In the genomic region with DNA sequence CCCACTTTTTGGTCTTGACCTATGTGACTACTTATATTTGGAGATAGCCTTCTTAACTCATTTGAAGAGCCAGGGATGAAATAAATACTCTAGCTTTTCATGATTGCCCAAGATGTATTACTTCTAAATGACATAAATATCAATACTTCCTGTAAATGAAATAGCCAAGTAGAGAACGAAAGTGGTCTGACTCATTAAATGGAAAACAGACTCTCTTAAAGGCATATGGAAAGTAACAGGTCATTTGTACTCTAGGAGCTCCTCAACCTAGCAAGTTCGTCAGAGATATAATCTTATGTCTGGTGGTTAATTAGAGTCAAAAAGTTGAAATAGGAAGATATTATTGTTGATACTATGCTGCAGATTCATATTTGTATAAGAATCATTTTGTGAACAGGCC, we compare ENCODE assay signal across 14 cellular contexts.
A peak's percentile ranks its signal among the peaks of the same experiment; 100 is the strongest.
DNase-seq lines count a peak whose midpoint lies in the region; ATAC-seq and TF ChIP-seq lines count a peak whose summit lies in the region.
"Had no signal": no experiment of that assay in that cellular context is flagged by ENCODE, and none has a peak within 500 bp of the region (broad histone marks: within the 10 kb centered on the region; RNA-seq: fewer than 3 reads in every experiment).

No MANE protein-coding gene starts in this region.

- H2AFZ ChIP-seq in ACC112 (ENCODE audit: low read length, unreplicated experiment) (peak overlapping the region; percentile 92), smooth muscle cell (ENCODE audit: low read depth) (no peak overlapping the region)

- no peaks in the 10 kb centered on the region for H3K27me3 ChIP-seq in ACC112 (ENCODE audit: insufficient read depth, low read length)
- no peaks in the 10 kb centered on the region for H3K27me3 ChIP-seq in smooth muscle cell (ENCODE audit: low read depth)

- H3K4me1 ChIP-seq in ACC112 (ENCODE audit: control insufficient read depth, insufficient read depth, low read length, unreplicated experiment): peaks cover 6% of the 10 kb centered on the region
- no peaks in the 10 kb centered on the region for H3K4me1 ChIP-seq in smooth muscle cell (ENCODE audit: low read depth)

- H3K79me2 ChIP-seq in ACC112 (ENCODE audit: control insufficient read depth, insufficient read depth, low read length, unreplicated experiment): no peaks in the 10 kb centered on the region
- H3K79me2 ChIP-seq in smooth muscle cell (ENCODE audit: low read depth): no peaks in the 10 kb centered on the region

- H3K4me3 ChIP-seq in ACC112 (ENCODE audit: low read depth, low read length) (peak overlapping the region; percentile 48; the same call in 1 of the 2 replicates), epithelial cell of esophagus (ENCODE audit: low read length) (no peak overlapping the region), smooth muscle cell (no peak overlapping the region)

- H3K36me3 ChIP-seq in ACC112 (ENCODE audit: insufficient read depth, low read length) (no peaks in the 10 kb centered on the region), smooth muscle cell (ENCODE audit: low read depth) (no peaks in the 10 kb centered on the region)

- H3K4me2 ChIP-seq in smooth muscle cell: no peak overlapping the region

- WGBS in smooth muscle cell (ENCODE audit: low lambda C conversion rate): 54% methylated on average over 2 of the region's 2 CpGs

- DNase-seq in OCI-M1 (lab: John Stamatoyannopoulos, UW) (peak; percentile 14), epithelial cell of esophagus (ENCODE audit: low read depth) (peak; percentile 16), hepatic stellate cell (ENCODE audit: low spot score) (peak; percentile 3), pons (ENCODE audit: low spot score) (no peak), smooth muscle cell (lab: John Stamatoyannopoulos, UW; ENCODE audit: unreplicated experiment) (no peak), NCI-H748 treated with DMSO at 0.1 percent for 48 hours (lab: John Stamatoyannopoulos, UW) (no peak)
- DNase-seq: AML-193, DMS53, HCEC 1CT, NCI-H2081, NCI-H526 had no signal

- ATAC-seq in HG03280 (IDR thresholded peaks at IDR 0.05; ENCODE audit: unreplicated experiment): no peak
- ATAC-seq: Right ventricle myocardium inferior had no signal

- no peak for TF ChIP-seq CTCF in epithelial cell of esophagus (IDR thresholded peaks at IDR 0.05; ENCODE audit: insufficient read depth, low read depth, low read length, missing control alignments)
- no peak for TF ChIP-seq CTCF in smooth muscle cell (IDR thresholded peaks at IDR 0.05; ENCODE audit: borderline replicate concordance, insufficient read depth, poor library complexity, severe bottlenecking)

- no peak overlapping the region for H3K9ac ChIP-seq in smooth muscle cell (ENCODE audit: low read depth)

- H3K9me3 ChIP-seq in smooth muscle cell (replicated peaks; ENCODE audit: low read depth): no peaks in the 10 kb centered on the region

- H3F3A ChIP-seq in smooth muscle cell (ENCODE audit: low read depth): no peaks in the 10 kb centered on the region

- no peaks in the 10 kb centered on the region for H4K20me1 ChIP-seq in smooth muscle cell (ENCODE audit: low read depth)

- H3K27ac ChIP-seq in ACC112 (ENCODE audit: low read depth, low read length): no peak overlapping the region
- no peak overlapping the region for H3K27ac ChIP-seq in smooth muscle cell (ENCODE audit: low read depth)

Comparison
In these comparisons a context has a peak if more than half of its experiments do, and no peak if none do; other contexts are left out.
1. DNase-seq: peak in OCI-M1 (single experiment), epithelial cell of esophagus (single experiment) and hepatic stellate cell (single experiment); none in pons (single experiment), smooth muscle cell (single experiment) and NCI-H748 treated with DMSO at 0.1 percent for 48 hours (single experiment).